Comparison of ENCODE assay signal across 1 cellular context in the genomic region with DNA sequence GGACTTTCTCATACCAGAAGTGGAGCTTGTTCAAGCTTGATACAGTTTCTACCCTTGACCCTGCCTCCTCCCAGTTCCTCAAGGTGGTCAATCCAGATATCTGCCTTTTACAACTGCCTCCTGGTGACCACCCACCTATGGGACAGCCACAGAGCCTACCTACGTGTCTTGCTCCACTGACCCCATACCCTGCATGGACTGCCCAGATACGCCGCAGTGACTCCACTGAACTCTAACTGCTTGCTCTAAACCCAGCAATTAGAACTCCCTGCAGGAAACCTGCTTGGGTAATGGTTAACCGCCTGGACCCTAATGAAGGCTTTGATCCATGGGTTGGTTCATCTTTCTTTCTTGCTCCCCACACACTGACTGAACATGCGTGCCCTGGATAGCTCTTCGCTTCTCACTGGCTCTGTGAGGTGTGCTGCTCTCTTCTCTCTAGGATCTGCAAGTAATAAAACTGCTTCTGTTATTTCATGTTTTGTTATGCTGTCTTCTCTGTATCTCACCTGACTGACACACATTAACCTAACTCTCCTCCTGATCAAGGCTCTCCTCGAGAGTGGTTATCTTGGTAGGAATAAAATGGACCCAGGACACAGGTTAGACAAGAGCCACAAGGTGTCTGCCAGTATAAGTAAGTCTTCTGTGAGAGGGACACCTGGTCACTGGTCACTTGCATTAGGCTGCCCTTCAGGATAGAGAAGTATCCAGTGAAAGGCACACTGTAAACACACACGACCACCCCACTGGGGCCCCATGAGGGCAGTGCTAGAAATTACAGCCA.
A peak's percentile ranks its signal among the peaks of the same experiment; 100 is the strongest.
TF ChIP-seq lines count a peak whose summit lies in the region.

No MANE protein-coding gene starts in this region.

TF ChIP-seq in HepG2, 621 proteins besides CTCF, POLR2A, EP300 and RAD21 (continued from another document and continues in another):
- TF ChIP-seq, protein P1, sequence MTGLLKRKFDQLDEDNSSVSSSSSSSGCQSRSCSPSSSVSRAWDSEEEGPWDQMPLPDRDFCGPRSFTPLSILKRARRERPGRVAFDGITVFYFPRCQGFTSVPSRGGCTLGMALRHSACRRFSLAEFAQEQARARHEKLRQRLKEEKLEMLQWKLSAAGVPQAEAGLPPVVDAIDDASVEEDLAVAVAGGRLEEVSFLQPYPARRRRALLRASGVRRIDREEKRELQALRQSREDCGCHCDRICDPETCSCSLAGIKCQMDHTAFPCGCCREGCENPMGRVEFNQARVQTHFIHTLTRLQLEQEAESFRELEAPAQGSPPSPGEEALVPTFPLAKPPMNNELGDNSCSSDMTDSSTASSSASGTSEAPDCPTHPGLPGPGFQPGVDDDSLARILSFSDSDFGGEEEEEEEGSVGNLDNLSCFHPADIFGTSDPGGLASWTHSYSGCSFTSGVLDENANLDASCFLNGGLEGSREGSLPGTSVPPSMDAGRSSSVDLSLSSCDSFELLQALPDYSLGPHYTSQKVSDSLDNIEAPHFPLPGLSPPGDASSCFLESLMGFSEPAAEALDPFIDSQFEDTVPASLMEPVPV (CRISPR knock-in tag; IDR thresholded peaks at IDR 0.05) = no peak; the same call in 1 of the 2 replicates
- TF ChIP-seq MBD4 (IDR thresholded peaks at IDR 0.05; ENCODE audit: borderline replicate concordance, low read length) (no peak), ZNF451 (CRISPR knock-in tag; IDR thresholded peaks at IDR 0.05) (peak; percentile 68; the same call in 1 of the 2 replicates), U2AF1 (optimal IDR thresholded peaks at IDR 0.05; ENCODE audit: low read depth, low read length) (no peak), PAWR (CRISPR knock-in tag; IDR thresholded peaks at IDR 0.05; ENCODE audit: borderline replicate concordance) (no peak), GLI4 (CRISPR knock-in tag; IDR thresholded peaks at IDR 0.05; ENCODE audit: borderline replicate concordance) (peak; percentile 52; the same call in 1 of the 2 replicates), BHLHE40 (IDR thresholded peaks at IDR 0.05; ENCODE audit: low read length) (no peak), ZSCAN25 (CRISPR knock-in tag; IDR thresholded peaks at IDR 0.05) (peak; percentile 37; the same call in 1 of the 2 replicates), MXD4 (CRISPR knock-in tag; IDR thresholded peaks at IDR 0.05) (peak; percentile 74; the same call in 1 of the 2 replicates), ZMAT3 (CRISPR knock-in tag; conservative IDR thresholded peaks at IDR 0.05) (no peak), ZNF850 (CRISPR knock-in tag; conservative IDR thresholded peaks at IDR 0.05) (no peak), RNF2 (conservative IDR thresholded peaks at IDR 0.05; ENCODE audit: low read depth) (no peak), REXO4 (CRISPR knock-in tag; IDR thresholded peaks at IDR 0.05; ENCODE audit: borderline replicate concordance) (no peak), ZSCAN20 (CRISPR knock-in tag; IDR thresholded peaks at IDR 0.05; ENCODE audit: borderline replicate concordance) (0 out of 2 replicates have a peak, but pooled peaks have one; percentile 47), ZNF781 (CRISPR knock-in tag; IDR thresholded peaks at IDR 0.05; ENCODE audit: borderline replicate concordance, not compliant biosample characterization) (peak; percentile 11), POLR2AphosphoS5 (IDR thresholded peaks at IDR 0.05; ENCODE audit: low read depth, low read length) (peak; percentile 57), ZNF34 (CRISPR knock-in tag; IDR thresholded peaks at IDR 0.05; ENCODE audit: borderline replicate concordance) (0 out of 2 replicates have a peak, but pooled peaks have one; percentile 73), CEBPB (IDR thresholded peaks at IDR 0.05; ENCODE audit: borderline replicate concordance, low read depth, low read length) (peak; percentile 66; the same call in 1 of the 2 replicates), ZNF775 (CRISPR knock-in tag; IDR thresholded peaks at IDR 0.05; ENCODE audit: borderline replicate concordance) (peak; percentile 88; the same call in 1 of the 2 replicates), RFX3 (CRISPR knock-in tag; IDR thresholded peaks at IDR 0.05) (no peak), CBX5 (CRISPR knock-in tag; IDR thresholded peaks at IDR 0.05; ENCODE audit: borderline replicate concordance) (peak; percentile 53; the same call in 1 of the 2 replicates), ZNF766 (CRISPR knock-in tag; IDR thresholded peaks at IDR 0.05; ENCODE audit: borderline replicate concordance) (no peak; the same call in 1 of the 2 replicates), HNRNPL (IDR thresholded peaks at IDR 0.05; ENCODE audit: low read depth, low read length) (no peak), IKZF1 (IDR thresholded peaks at IDR 0.05) (no peak), DNMT1 (CRISPR knock-in tag; IDR thresholded peaks at IDR 0.05) (no peak), RFXAP (CRISPR knock-in tag; IDR thresholded peaks at IDR 0.05; ENCODE audit: borderline replicate concordance) (no peak), SATB2 (CRISPR knock-in tag; IDR thresholded peaks at IDR 0.05) (no peak), FOXJ3 (CRISPR knock-in tag; IDR thresholded peaks at IDR 0.05; ENCODE audit: borderline replicate concordance) (no peak), ZSCAN12 (CRISPR knock-in tag; IDR thresholded peaks at IDR 0.05) (no peak), ZNF619 (CRISPR knock-in tag; IDR thresholded peaks at IDR 0.05) (0 out of 2 replicates have a peak, but pooled peaks have one; percentile 72), DMAP1 (CRISPR knock-in tag; IDR thresholded peaks at IDR 0.05) (peak; percentile 73; the same call in 1 of the 2 replicates), RARG (CRISPR knock-in tag; IDR thresholded peaks at IDR 0.05; ENCODE audit: low read depth) (no peak)
- TF ChIP-seq, protein P2, sequence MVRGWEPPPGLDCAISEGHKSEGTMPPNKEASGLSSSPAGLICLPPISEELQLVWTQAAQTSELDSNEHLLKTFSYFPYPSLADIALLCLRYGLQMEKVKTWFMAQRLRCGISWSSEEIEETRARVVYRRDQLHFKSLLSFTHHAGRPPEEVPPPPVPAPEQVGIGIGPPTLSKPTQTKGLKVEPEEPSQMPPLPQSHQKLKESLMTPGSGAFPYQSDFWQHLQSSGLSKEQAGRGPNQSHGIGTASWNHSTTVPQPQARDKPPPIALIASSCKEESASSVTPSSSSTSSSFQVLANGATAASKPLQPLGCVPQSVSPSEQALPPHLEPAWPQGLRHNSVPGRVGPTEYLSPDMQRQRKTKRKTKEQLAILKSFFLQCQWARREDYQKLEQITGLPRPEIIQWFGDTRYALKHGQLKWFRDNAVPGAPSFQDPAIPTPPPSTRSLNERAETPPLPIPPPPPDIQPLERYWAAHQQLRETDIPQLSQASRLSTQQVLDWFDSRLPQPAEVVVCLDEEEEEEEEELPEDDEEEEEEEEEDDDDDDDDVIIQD (CRISPR knock-in tag; IDR thresholded peaks at IDR 0.05; ENCODE audit: low read depth) = peak; percentile 98
- TF ChIP-seq, protein P3, sequence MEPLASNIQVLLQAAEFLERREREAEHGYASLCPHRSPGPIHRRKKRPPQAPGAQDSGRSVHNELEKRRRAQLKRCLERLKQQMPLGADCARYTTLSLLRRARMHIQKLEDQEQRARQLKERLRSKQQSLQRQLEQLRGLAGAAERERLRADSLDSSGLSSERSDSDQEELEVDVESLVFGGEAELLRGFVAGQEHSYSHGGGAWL (CRISPR knock-in tag; IDR thresholded peaks at IDR 0.05) = 0 out of 2 replicates have a peak, but pooled peaks have one; percentile 34
- TF ChIP-seq, protein P4, sequence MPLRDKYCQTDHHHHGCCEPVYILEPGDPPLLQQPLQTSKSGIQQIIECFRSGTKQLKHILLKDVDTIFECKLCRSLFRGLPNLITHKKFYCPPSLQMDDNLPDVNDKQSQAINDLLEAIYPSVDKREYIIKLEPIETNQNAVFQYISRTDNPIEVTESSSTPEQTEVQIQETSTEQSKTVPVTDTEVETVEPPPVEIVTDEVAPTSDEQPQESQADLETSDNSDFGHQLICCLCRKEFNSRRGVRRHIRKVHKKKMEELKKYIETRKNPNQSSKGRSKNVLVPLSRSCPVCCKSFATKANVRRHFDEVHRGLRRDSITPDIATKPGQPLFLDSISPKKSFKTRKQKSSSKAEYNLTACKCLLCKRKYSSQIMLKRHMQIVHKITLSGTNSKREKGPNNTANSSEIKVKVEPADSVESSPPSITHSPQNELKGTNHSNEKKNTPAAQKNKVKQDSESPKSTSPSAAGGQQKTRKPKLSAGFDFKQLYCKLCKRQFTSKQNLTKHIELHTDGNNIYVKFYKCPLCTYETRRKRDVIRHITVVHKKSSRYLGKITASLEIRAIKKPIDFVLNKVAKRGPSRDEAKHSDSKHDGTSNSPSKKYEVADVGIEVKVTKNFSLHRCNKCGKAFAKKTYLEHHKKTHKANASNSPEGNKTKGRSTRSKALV (CRISPR knock-in tag; IDR thresholded peaks at IDR 0.05) = peak; percentile 89
- TF ChIP-seq, protein P5, sequence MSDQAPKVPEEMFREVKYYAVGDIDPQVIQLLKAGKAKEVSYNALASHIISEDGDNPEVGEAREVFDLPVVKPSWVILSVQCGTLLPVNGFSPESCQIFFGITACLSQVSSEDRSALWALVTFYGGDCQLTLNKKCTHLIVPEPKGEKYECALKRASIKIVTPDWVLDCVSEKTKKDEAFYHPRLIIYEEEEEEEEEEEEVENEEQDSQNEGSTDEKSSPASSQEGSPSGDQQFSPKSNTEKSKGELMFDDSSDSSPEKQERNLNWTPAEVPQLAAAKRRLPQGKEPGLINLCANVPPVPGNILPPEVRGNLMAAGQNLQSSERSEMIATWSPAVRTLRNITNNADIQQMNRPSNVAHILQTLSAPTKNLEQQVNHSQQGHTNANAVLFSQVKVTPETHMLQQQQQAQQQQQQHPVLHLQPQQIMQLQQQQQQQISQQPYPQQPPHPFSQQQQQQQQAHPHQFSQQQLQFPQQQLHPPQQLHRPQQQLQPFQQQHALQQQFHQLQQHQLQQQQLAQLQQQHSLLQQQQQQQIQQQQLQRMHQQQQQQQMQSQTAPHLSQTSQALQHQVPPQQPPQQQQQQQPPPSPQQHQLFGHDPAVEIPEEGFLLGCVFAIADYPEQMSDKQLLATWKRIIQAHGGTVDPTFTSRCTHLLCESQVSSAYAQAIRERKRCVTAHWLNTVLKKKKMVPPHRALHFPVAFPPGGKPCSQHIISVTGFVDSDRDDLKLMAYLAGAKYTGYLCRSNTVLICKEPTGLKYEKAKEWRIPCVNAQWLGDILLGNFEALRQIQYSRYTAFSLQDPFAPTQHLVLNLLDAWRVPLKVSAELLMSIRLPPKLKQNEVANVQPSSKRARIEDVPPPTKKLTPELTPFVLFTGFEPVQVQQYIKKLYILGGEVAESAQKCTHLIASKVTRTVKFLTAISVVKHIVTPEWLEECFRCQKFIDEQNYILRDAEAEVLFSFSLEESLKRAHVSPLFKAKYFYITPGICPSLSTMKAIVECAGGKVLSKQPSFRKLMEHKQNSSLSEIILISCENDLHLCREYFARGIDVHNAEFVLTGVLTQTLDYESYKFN (CRISPR knock-in tag; conservative IDR thresholded peaks at IDR 0.05) = peak; percentile 94
- TF ChIP-seq, protein P6, sequence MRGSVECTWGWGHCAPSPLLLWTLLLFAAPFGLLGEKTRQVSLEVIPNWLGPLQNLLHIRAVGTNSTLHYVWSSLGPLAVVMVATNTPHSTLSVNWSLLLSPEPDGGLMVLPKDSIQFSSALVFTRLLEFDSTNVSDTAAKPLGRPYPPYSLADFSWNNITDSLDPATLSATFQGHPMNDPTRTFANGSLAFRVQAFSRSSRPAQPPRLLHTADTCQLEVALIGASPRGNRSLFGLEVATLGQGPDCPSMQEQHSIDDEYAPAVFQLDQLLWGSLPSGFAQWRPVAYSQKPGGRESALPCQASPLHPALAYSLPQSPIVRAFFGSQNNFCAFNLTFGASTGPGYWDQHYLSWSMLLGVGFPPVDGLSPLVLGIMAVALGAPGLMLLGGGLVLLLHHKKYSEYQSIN (CRISPR knock-in tag; IDR thresholded peaks at IDR 0.05; ENCODE audit: borderline replicate concordance) = no peak
- TF ChIP-seq, protein P7, sequence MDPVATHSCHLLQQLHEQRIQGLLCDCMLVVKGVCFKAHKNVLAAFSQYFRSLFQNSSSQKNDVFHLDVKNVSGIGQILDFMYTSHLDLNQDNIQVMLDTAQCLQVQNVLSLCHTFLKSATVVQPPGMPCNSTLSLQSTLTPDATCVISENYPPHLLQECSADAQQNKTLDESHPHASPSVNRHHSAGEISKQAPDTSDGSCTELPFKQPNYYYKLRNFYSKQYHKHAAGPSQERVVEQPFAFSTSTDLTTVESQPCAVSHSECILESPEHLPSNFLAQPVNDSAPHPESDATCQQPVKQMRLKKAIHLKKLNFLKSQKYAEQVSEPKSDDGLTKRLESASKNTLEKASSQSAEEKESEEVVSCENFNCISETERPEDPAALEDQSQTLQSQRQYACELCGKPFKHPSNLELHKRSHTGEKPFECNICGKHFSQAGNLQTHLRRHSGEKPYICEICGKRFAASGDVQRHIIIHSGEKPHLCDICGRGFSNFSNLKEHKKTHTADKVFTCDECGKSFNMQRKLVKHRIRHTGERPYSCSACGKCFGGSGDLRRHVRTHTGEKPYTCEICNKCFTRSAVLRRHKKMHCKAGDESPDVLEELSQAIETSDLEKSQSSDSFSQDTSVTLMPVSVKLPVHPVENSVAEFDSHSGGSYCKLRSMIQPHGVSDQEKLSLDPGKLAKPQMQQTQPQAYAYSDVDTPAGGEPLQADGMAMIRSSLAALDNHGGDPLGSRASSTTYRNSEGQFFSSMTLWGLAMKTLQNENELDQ (CRISPR knock-in tag; IDR thresholded peaks at IDR 0.05; ENCODE audit: borderline replicate concordance) = peak; percentile 65; the same call in 1 of the 2 replicates
- TF ChIP-seq, protein P8, sequence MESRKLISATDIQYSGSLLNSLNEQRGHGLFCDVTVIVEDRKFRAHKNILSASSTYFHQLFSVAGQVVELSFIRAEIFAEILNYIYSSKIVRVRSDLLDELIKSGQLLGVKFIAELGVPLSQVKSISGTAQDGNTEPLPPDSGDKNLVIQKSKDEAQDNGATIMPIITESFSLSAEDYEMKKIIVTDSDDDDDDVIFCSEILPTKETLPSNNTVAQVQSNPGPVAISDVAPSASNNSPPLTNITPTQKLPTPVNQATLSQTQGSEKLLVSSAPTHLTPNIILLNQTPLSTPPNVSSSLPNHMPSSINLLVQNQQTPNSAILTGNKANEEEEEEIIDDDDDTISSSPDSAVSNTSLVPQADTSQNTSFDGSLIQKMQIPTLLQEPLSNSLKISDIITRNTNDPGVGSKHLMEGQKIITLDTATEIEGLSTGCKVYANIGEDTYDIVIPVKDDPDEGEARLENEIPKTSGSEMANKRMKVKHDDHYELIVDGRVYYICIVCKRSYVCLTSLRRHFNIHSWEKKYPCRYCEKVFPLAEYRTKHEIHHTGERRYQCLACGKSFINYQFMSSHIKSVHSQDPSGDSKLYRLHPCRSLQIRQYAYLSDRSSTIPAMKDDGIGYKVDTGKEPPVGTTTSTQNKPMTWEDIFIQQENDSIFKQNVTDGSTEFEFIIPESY (CRISPR knock-in tag; IDR thresholded peaks at IDR 0.05) = 0 out of 2 replicates have a peak, but pooled peaks have one; percentile 23
- TF ChIP-seq, protein P9, sequence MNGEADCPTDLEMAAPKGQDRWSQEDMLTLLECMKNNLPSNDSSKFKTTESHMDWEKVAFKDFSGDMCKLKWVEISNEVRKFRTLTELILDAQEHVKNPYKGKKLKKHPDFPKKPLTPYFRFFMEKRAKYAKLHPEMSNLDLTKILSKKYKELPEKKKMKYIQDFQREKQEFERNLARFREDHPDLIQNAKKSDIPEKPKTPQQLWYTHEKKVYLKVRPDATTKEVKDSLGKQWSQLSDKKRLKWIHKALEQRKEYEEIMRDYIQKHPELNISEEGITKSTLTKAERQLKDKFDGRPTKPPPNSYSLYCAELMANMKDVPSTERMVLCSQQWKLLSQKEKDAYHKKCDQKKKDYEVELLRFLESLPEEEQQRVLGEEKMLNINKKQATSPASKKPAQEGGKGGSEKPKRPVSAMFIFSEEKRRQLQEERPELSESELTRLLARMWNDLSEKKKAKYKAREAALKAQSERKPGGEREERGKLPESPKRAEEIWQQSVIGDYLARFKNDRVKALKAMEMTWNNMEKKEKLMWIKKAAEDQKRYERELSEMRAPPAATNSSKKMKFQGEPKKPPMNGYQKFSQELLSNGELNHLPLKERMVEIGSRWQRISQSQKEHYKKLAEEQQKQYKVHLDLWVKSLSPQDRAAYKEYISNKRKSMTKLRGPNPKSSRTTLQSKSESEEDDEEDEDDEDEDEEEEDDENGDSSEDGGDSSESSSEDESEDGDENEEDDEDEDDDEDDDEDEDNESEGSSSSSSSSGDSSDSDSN (CRISPR knock-in tag; IDR thresholded peaks at IDR 0.05) = peak; percentile 64
